ENCODE assay signal across 8 cellular contexts in the genomic region with DNA sequence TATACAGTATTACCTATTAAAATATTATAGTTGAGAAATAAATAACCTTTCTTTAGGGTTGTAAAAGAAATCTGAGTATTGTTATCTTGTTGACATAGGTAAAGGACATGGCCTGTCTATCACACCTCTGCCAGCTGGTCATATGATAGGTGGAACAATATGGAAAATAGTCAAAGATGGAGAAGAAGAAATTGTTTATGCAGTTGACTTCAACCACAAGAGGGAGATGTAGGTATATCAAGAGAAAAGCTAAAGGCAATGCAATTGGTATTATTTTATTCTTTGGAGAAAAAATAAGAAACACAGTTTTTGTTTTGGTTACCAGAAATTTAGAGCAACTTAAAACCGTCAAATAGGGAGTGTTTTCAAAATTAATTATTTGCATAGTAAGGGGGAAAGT. TPM values are rescaled to one million over a fixed set of nuclear protein-coding genes. Genes with fewer than 3 reads are reported as not detected.
DNase-seq lines count a peak whose midpoint lies in the region; ATAC-seq and TF ChIP-seq lines count a peak whose summit lies in the region.

No MANE protein-coding gene starts in this region.

- H2AFZ ChIP-seq in IMR-90 (replicated peaks; ENCODE audit: low read length, poor library complexity): no peak overlapping the region

- no peak overlapping the region for H2BK20ac ChIP-seq in IMR-90 (ENCODE audit: low read depth, low read length)

- in situ Hi-C loops in IMR-90 (cut with MboI; ENCODE audit: low sequenced_read_pairs): no loop called here

- H3K27me3 Mint-ChIP-seq in CD14-positive monocyte (ENCODE audit: low read depth in 3 of 3): no peaks in the 10 kb centered on the region

- no peak overlapping the region for H4K8ac ChIP-seq in IMR-90 (ENCODE audit: low read depth in 2 of 2, low read length in 2 of 2)

- POLR2A ChIA-PET in IMR-90 (lab: Charles Lee; ENCODE audit: unreplicated experiment): no interaction called here

- H3K27ac Mint-ChIP-seq in CD14-positive monocyte: no peak overlapping the region

- H2BK120ac ChIP-seq in IMR-90 (ENCODE audit: low read depth, low read length): no peak overlapping the region

- no peaks in the 10 kb centered on the region for H3K9me1 ChIP-seq in IMR-90 (ENCODE audit: insufficient read depth, low read length)

- no peak overlapping the region for H3K4ac ChIP-seq in IMR-90 (ENCODE audit: low read depth, low read length)

- no peak for TF ChIP-seq POLR2A in IMR-90 (IDR thresholded peaks at IDR 0.05; ENCODE audit: low read depth, low read length)
- TF ChIP-seq POLR2A in thyroid gland (IDR thresholded peaks at IDR 0.05): no peak

- H3K9ac ChIP-seq in IMR-90 (ENCODE audit: low read depth, low read length) (no peak overlapping the region), liver (ENCODE audit: low read depth in 1 of 2, low read length in 2 of 2) (no peak overlapping the region)

- no TSS peak for BruUV-seq in IMR-90 (replicated peaks; lab: Mats Ljungman, UMichigan)

- no peak overlapping the region for H3K14ac ChIP-seq in IMR-90 (replicated peaks; ENCODE audit: low read depth, low read length)

- H3K36me3 ChIP-seq in IMR-90 (ENCODE audit: control insufficient read depth, insufficient read depth, low read length) (peaks cover 37% of the 10 kb centered on the region), liver (ENCODE audit: control insufficient read depth in 4 of 4, insufficient read depth in 3 of 4, low read depth in 1 of 4, low read length in 3 of 4) (peaks cover 11 to 36% (median 23%) of the 10 kb centered on the region in 4 donors), thyroid gland (peaks cover 43 to 49% of the 10 kb centered on the region in 2 donors)

- CTCF ChIA-PET in IMR-90 (lab: Yijun Ruan, JAX): interaction anchor here (1.1 to 1.8 kb wide), 4 partner anchors 10 to 455 kb away, joined by 3 to 6 read pairs (median 6); a partner anchor contains a TSS

- H3K27me3 ChIP-seq in IMR-90 (ENCODE audit: control insufficient read depth, insufficient read depth, low read length) (no peaks in the 10 kb centered on the region), liver (ENCODE audit: control insufficient read depth in 4 of 4, insufficient read depth in 4 of 4, low read length in 3 of 4) (no peaks in the 10 kb centered on the region), thyroid gland (no peaks in the 10 kb centered on the region)

- H3K4me3 Mint-ChIP-seq in CD14-positive monocyte: no peak overlapping the region

- H3K9me3 Mint-ChIP-seq in CD14-positive monocyte: peaks cover 0 to 2% (median 0%) of the 10 kb centered on the region in 7 donors

- no peak overlapping the region for H4K91ac ChIP-seq in IMR-90 (ENCODE audit: insufficient read depth, low read depth, low read length)

- intact Hi-C loops in CD14-positive monocyte (cut with micrococcal nuclease) (loop anchor here (5.0 to 10.0 kb wide), 3 partner anchors 217 to 550 kb away; no protein-coding TSS in a partner anchor), IMR-90 (cut with micrococcal nuclease) (loop anchor here (1.0 to 10.0 kb wide), 3 partner anchors 321 to 650 kb away; no protein-coding TSS in a partner anchor), thyroid gland (cut with DNase I) (no loop called here)

- H3K4me2 ChIP-seq in IMR-90 (ENCODE audit: low read depth, low read length): no peak overlapping the region

- ATAC-seq in IMR-90 (ENCODE audit: low read depth) (peak; percentile 54; the same call in 1 of the 2 replicates), GM18498 (IDR thresholded peaks at IDR 0.05; ENCODE audit: unreplicated experiment) (no peak)

- no peak overlapping the region for H2AK9ac ChIP-seq in IMR-90 (replicated peaks; ENCODE audit: low read depth, low read length, poor library complexity)

- no peak overlapping the region for H3K18ac ChIP-seq in IMR-90 (ENCODE audit: low read depth, low read length)

- dilution Hi-C loops in IMR-90 (cut with HindIII; ENCODE audit: low sequenced_read_pairs, unreplicated experiment): no loop called here

- peak; percentile 72 for TF ChIP-seq RAD21 in IMR-90 (IDR thresholded peaks at IDR 0.05; ENCODE audit: low read length)
- peak; percentile 51 to 71 for TF ChIP-seq RAD21 in liver (IDR thresholded peaks at IDR 0.05)

- H3K4me1 ChIP-seq in IMR-90 (ENCODE audit: control insufficient read depth, insufficient read depth, low read length): no peaks in the 10 kb centered on the region
- no peaks in the 10 kb centered on the region for H3K4me1 ChIP-seq in liver (ENCODE audit: control insufficient read depth in 4 of 4, insufficient read depth in 4 of 4, low read length in 3 of 4)
- no peaks in the 10 kb centered on the region for H3K4me1 ChIP-seq in thyroid gland

- H2BK15ac ChIP-seq in IMR-90 (ENCODE audit: low read depth, low read length): no peak overlapping the region

- H3K27ac ChIP-seq in IMR-90 (ENCODE audit: insufficient read depth, low read length) (no peak overlapping the region), liver (ENCODE audit: low read depth in 1 of 2, low read length in 2 of 2) (no peak overlapping the region), thyroid gland (no peak overlapping the region)

- no CpG with 5 or more reads among the region's 1 CpG for WGBS in IMR-90 (ENCODE audit: extremely low coverage in 2 of 2, insufficient read length in 1 of 2), 2 experiments
- 81% methylated on average over 1 of the region's 1 CpG for WGBS in liver
- WGBS in thyroid gland, 2 donors: 65 to 67% methylated on average over 1 of the region's 1 CpG

- H3K23ac ChIP-seq in IMR-90 (ENCODE audit: low read depth, low read length): no peak overlapping the region

- H3K36me3 Mint-ChIP-seq in CD14-positive monocyte: peaks cover 58 to 86% of the 10 kb centered on the region in 2 donors

- peaks cover 4% of the 10 kb centered on the region for H3K4me1 Mint-ChIP-seq in CD14-positive monocyte

- no peak overlapping the region for H2BK5ac ChIP-seq in IMR-90 (ENCODE audit: low read depth, low read length, poor library complexity, severe bottlenecking)

- no peak overlapping the region for H4K5ac ChIP-seq in IMR-90 (ENCODE audit: low read depth, low read length)

- no peaks in the 10 kb centered on the region for H3K9me3 ChIP-seq in IMR-90 (ENCODE audit: control insufficient read depth, insufficient read depth, low read length)
- no peaks in the 10 kb centered on the region for H3K9me3 ChIP-seq in liver (ENCODE audit: control insufficient read depth in 4 of 4, low read length in 3 of 4)
- no peaks in the 10 kb centered on the region for H3K9me3 ChIP-seq in thyroid gland

- H2AK5ac ChIP-seq in IMR-90 (ENCODE audit: low read depth, low read length): no peak overlapping the region

- no peak overlapping the region for H3K56ac ChIP-seq in IMR-90 (ENCODE audit: extremely low read depth, insufficient read depth, low read length)

- no peaks in the 10 kb centered on the region; a peak in 2 of 4 replicates for H3K79me1 ChIP-seq in IMR-90 (ENCODE audit: low read depth in 1 of 2, low read length in 2 of 2)

- peak; percentile 72 for TF ChIP-seq CTCF in CD14-positive monocyte (IDR thresholded peaks at IDR 0.05)
- peak; percentile 70 for TF ChIP-seq CTCF in IMR-90 (conservative IDR thresholded peaks at IDR 0.05; ENCODE audit: low read depth, low read length)
- peak; percentile 17 for TF ChIP-seq CTCF in liver (IDR thresholded peaks at IDR 0.05; ENCODE audit: low read depth, low read length, missing input control)
- TF ChIP-seq CTCF in thyroid gland (IDR thresholded peaks at IDR 0.05): peak in 1 of 6 experiments; percentile 27

- H3K4me3 ChIP-seq in IMR-90 (ENCODE audit: insufficient read depth, low read depth, low read length): no peak overlapping the region
- no peak overlapping the region for H3K4me3 ChIP-seq in liver (ENCODE audit: low read depth in 1 of 3, low read length in 3 of 3)
- H3K4me3 ChIP-seq in thyroid gland (replicated peaks in 1 of 3): no peak overlapping the region

- no peaks in the 10 kb centered on the region for H4K20me1 ChIP-seq in IMR-90 (ENCODE audit: insufficient read depth, low read length)

- DNase-seq in CD14-positive monocyte (ENCODE audit: low spot score) (no peak), IMR-90 (peak; percentile 59), amniotic epithelial cell (ENCODE audit: low read depth) (peak; percentile 59), OCI-M2 (lab: John Stamatoyannopoulos, UW; ENCODE audit: unreplicated experiment) (no peak), thyroid gland (no peak), GF-D8 (lab: John Stamatoyannopoulos, UW) (no peak)

TF ChIP-seq in IMR-90, 13 proteins besides CTCF, POLR2A, EP300 and RAD21:
- TF ChIP-seq BHLHE40 (IDR thresholded peaks at IDR 0.05; ENCODE audit: low read depth, low read length): no peak
- peak; percentile 69 for TF ChIP-seq SMC3 (IDR thresholded peaks at IDR 0.05; ENCODE audit: low read depth, low read length)

TF ChIP-seq in liver, 16 proteins besides CTCF, POLR2A, EP300 and RAD21 (continues in another document):
- TF ChIP-seq EGR1 (IDR thresholded peaks at IDR 0.05; ENCODE audit: low read depth in 2 of 2): no peak
- no peak for TF ChIP-seq HNF4G (IDR thresholded peaks at IDR 0.05)

RNA-seq across cellular contexts. Expression of a gene that starts 13.5 kb away (rescaled TPM):
- polyA plus RNA-seq in CD14-positive monocyte: 10 to 100 TPM; 25.5 to 44.9 TPM
- 30.6 and 51.7 TPM in 2 replicates for total RNA-seq in IMR-90 (2012; rRNA removed)
- 13.6 and 18.5 TPM in 2 replicates for polyA plus RNA-seq in IMR-90 (2012; rRNA removed)
- polyA plus RNA-seq in IMR-90 (2012; cell fraction: cytosol; rRNA removed): 1.8 and 4.9 TPM in 2 replicates
- polyA plus RNA-seq in IMR-90 (2012; cell fraction: nucleus; rRNA removed; ENCODE audit: low replicate concordance): 1.9 and 8.6 TPM in 2 replicates
- 10 to 100 TPM; 18.4 to 19.4 TPM for total RNA-seq in liver
- 1 to 10 TPM; 9.6 to 9.9 TPM for polyA plus RNA-seq in liver
- 10 to 100 TPM; 34.1 to 55.8 (median 43.7) TPM for total RNA-seq in thyroid gland

RNA-seq across cellular contexts. Expression of a gene that starts 13.8 kb away (rescaled TPM):
- polyA plus RNA-seq in CD14-positive monocyte: 100 to 1,000 TPM; 604 to 686 TPM
- 32.1 and 158 TPM in 2 replicates for total RNA-seq in IMR-90 (2012; rRNA removed)
- polyA plus RNA-seq in IMR-90 (2012; rRNA removed): 326 and 333 TPM in 2 replicates
- 127 and 436 TPM in 2 replicates for polyA plus RNA-seq in IMR-90 (2012; cell fraction: cytosol; rRNA removed)
- polyA plus RNA-seq in IMR-90 (2012; cell fraction: nucleus; rRNA removed; ENCODE audit: low replicate concordance): 30.1 and 168 TPM in 2 replicates
- 100 to 1,000 TPM; 136 to 197 TPM for total RNA-seq in liver
- polyA plus RNA-seq in liver: 100 to 1,000 TPM; 283 to 436 TPM
- 100 to 1,000 TPM; 123 to 720 (median 371) TPM for total RNA-seq in thyroid gland

RNA-seq across cellular contexts. Expression of a gene that starts 28.9 kb away (rescaled TPM):
- polyA plus RNA-seq in CD14-positive monocyte (10 to 100 TPM; 18.5 to 24.0 TPM), IMR-90 (2012; rRNA removed) (12.0 and 13.9 TPM in 2 replicates), liver (1 to 10 TPM; 3.6 to 5.3 TPM)
- total RNA-seq in IMR-90 (2012; rRNA removed) (9.0 and 38.3 TPM in 2 replicates), liver (10 to 100 TPM; 12.9 to 17.7 TPM), thyroid gland (10 to 100 TPM; 28.0 to 76.7 (median 31.8) TPM)
- polyA plus RNA-seq in IMR-90 (2012; cell fraction: cytosol; rRNA removed): 0.78 and 1.1 TPM in 2 replicates
- polyA plus RNA-seq in IMR-90 (2012; cell fraction: nucleus; rRNA removed; ENCODE audit: low replicate concordance): 6.1 and 20.2 TPM in 2 replicates

Comparison
In these comparisons a context has a peak if more than half of its experiments do, and no peak if none do; other contexts are left out.
1. DNase-seq: peak in IMR-90 (single experiment) and amniotic epithelial cell (single experiment); none in CD14-positive monocyte (single experiment), OCI-M2 (single experiment), thyroid gland (0 of 2) and GF-D8 (single experiment).